Comparison of ENCODE assay signal across 8 cellular contexts in the genomic region with DNA sequence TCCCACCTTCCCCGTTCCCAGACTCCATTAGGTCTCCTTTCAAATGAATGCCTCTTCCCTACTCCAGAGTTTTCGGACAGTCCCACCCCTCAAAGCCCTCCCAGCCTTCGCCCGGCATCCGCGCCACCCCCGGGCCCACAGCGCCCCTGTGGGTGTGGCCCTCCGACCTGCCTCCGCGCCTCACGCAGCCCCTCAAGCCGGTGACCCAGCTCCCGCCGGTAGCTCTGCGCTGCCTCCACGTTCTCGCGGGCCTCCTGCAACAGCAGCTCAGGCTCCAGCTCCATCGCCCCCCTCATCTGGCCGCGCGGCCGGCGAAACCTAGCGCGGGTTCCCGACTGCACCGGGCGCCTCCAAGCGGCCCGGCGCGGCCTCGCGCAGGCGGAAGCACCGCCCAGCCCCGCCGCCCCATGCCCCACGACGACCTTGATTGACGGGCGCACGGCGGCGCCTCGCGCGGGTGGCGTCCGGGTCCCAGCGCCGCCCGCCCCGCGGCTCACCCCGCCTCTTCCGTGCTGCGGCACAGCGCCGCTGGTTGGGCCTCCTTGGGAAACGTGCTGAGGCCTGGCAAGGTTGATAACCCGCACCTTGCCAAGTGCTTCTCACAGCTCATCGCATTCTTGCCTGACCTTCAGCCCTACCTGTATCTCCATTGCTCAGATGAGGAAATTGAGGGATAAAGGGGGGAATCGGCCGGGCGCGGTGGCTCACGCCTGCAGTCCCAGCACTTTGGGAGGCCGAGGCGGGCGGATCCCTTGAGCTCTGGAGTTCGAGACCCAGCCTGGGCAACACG. TPM values are rescaled to one million over a fixed set of nuclear protein-coding genes. Genes with fewer than 3 reads are reported as not detected.
DNase-seq lines count a peak whose midpoint lies in the region; ATAC-seq and TF ChIP-seq lines count a peak whose summit lies in the region.

Gene CRLF3, minus strand, starts transcription at position 337 of the 790 bp plus-strand sequence. Its CDS starts 41 bp downstream, at position 296.

- WGBS in transverse colon (ENCODE audit: low coverage in 1 of 2), 2 donors: 0 to 8% methylated on average over 8 to 51 of the region's 75 CpGs

- H3K9me3 ChIP-seq in transverse colon: no peaks in the 10 kb centered on the region

- in situ Hi-C loops in transverse colon (cut with MboI; ENCODE audit: low pct_ligation_motif_present in 1 of 4, low pct_unique_long_range_greater_than_20kb in 1 of 4, low sequenced_read_pairs in 3 of 4): no loop called here

- peak; percentile 82 for TF ChIP-seq POLR2A in transverse colon (IDR thresholded peaks at IDR 0.05)

- H3K9me3 Mint-ChIP-seq in activated naive CD8-positive, alpha-beta T cell treated with anti-CD3 and anti-CD28 coated beads, Interleukin-2, amount 50 U/mL, for 24 hours: no peaks in the 10 kb centered on the region

- peaks cover 3% of the 10 kb centered on the region for H3K36me3 Mint-ChIP-seq in activated naive CD8-positive, alpha-beta T cell treated with anti-CD3 and anti-CD28 coated beads, Interleukin-2, amount 50 U/mL, for 24 hours (ENCODE audit: low read depth)

- peak within 1 kb of the TSS; percentile 89 for H3K4me3 Mint-ChIP-seq in activated naive CD8-positive, alpha-beta T cell treated with anti-CD3 and anti-CD28 coated beads, Interleukin-2, amount 50 U/mL, for 24 hours

- ATAC-seq in HG02763 (IDR thresholded peaks at IDR 0.05; ENCODE audit: unreplicated experiment): peak; percentile 89
- peak; percentile 96 for ATAC-seq in activated naive CD8-positive, alpha-beta T cell treated with anti-CD3 and anti-CD28 coated beads, Interleukin-2, amount 50 U/mL, for 24 hours

- H3K4me3 ChIP-seq in transverse colon: peak within 1 kb of the TSS; percentile 78 to 99 (median 96)

- DNase-seq in NCI-H1417 treated with DMSO at 0.1 percent for 48 hours (lab: John Stamatoyannopoulos, UW): peak; percentile 63
- peak; percentile 89 for DNase-seq in SW480 (ENCODE audit: low spot score)
- DNase-seq in activated naive CD8-positive, alpha-beta T cell treated with anti-CD3 and anti-CD28 coated beads, Interleukin-2, amount 50 U/mL, for 24 hours: peak; percentile 90
- peak; percentile 96 for DNase-seq in cardiac septum (ENCODE audit: low spot score)
- DNase-seq in pons (ENCODE audit: low spot score): peak; percentile 89
- DNase-seq in transverse colon: peak; percentile 93

- intact Hi-C loops in cardiac septum (cut with DNase I) (no loop called here), transverse colon (cut with DNase I; ENCODE audit: low total_unique reads) (no loop called here)

- peaks cover 8 to 61% (median 29%) of the 10 kb centered on the region in 4 donors for H3K4me1 ChIP-seq in transverse colon

- no peak for TF ChIP-seq EP300 in transverse colon (IDR thresholded peaks at IDR 0.05; ENCODE audit: low read depth)

- no peaks in the 10 kb centered on the region for H3K27me3 ChIP-seq in transverse colon

- H3K27ac ChIP-seq in transverse colon: peak within 1 kb of the TSS; percentile 90 to 94 (median 92)

- H3K27ac Mint-ChIP-seq in activated naive CD8-positive, alpha-beta T cell treated with anti-CD3 and anti-CD28 coated beads, Interleukin-2, amount 50 U/mL, for 24 hours: peak within 1 kb of the TSS; percentile 85

- TF ChIP-seq CTCF in GM12874 (IDR thresholded peaks at IDR 0.05; ENCODE audit: insufficient read depth, low read depth, low read length) (peak; percentile 71), transverse colon (IDR thresholded peaks at IDR 0.05) (peak; percentile 37 to 76 (median 46))

- peaks cover 43% of the 10 kb centered on the region for H3K4me1 Mint-ChIP-seq in activated naive CD8-positive, alpha-beta T cell treated with anti-CD3 and anti-CD28 coated beads, Interleukin-2, amount 50 U/mL, for 24 hours

- no peaks in the 10 kb centered on the region for H3K36me3 ChIP-seq in transverse colon

- no peaks in the 10 kb centered on the region for H3K27me3 Mint-ChIP-seq in activated naive CD8-positive, alpha-beta T cell treated with anti-CD3 and anti-CD28 coated beads, Interleukin-2, amount 50 U/mL, for 24 hours

RNA-seq across cellular contexts. Expression of gene CRLF3, which starts in this region (rescaled TPM):
- total RNA-seq in cardiac septum: 5.1 TPM
- 10 to 100 TPM; 15.8 to 23.1 (median 19.4) TPM for total RNA-seq in transverse colon

Comparison
In these comparisons a context has a peak if more than half of its experiments do, and no peak if none do; other contexts are left out.
1. Peak in every context shown above with its lines: DNase-seq, ATAC-seq, H3K4me3 ChIP-seq and H3K27ac ChIP-seq.